1 cellular context compared by ENCODE assay signal in the genomic region with DNA sequence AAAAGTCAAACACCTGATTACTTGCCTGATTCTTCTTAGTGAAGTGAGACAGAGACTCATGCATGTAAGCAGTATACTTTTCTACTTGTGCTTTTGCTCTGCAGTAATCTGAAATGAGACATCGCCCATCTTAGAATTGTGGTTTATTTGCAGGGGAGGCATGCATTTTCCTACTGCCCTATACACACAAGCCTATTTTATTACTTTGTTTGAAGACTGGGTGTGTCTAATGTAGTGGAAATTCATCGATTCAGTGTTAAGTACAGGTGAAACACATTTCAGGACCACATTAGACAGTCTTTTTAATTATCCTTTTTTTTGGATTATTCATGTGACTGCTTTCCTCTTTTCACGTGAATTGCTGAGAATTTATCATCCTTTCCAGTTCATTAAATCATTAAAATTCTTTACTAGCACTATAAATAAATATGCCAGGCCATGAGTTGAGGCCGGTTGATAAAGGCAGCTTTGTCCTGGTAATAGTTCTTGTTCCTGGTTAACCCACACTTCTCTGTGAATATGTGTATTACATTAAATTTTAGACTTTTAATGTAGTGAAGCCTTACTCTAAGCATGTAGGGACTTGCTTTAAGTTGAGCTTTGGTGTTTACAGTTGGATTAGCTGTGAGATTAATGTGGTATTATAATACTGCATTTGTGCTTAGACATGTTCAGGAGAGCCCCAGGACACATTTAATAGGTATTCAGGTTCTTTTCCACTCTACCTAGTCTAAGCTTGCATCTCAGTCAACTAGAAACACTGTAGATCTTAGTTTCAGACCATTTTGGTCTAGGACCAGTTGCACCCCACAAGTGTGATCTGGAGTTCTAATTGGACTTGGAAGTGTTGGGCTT.
TF ChIP-seq lines count a peak whose summit lies in the region.

No MANE protein-coding gene starts in this region.

TF ChIP-seq in WTC11, 78 proteins besides CTCF, POLR2A, EP300 and RAD21 (continued from another document):
- TF ChIP-seq, protein P1, sequence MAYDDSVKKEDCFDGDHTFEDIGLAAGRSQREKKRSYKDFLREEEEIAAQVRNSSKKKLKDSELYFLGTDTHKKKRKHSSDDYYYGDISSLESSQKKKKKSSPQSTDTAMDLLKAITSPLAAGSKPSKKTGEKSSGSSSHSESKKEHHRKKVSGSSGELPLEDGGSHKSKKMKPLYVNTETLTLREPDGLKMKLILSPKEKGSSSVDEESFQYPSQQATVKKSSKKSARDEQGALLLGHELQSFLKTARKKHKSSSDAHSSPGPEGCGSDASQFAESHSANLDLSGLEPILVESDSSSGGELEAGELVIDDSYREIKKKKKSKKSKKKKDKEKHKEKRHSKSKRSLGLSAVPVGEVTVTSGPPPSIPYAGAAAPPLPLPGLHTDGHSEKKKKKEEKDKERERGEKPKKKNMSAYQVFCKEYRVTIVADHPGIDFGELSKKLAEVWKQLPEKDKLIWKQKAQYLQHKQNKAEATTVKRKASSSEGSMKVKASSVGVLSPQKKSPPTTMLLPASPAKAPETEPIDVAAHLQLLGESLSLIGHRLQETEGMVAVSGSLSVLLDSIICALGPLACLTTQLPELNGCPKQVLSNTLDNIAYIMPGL (CRISPR knock-in tag; IDR thresholded peaks at IDR 0.05), result no peak
- TF ChIP-seq OVOL2 (CRISPR knock-in tag; IDR thresholded peaks at IDR 0.05; ENCODE audit: borderline replicate concordance) (no peak), PRRX2 (CRISPR knock-in tag; IDR thresholded peaks at IDR 0.05) (no peak), GRHL2 (CRISPR knock-in tag; IDR thresholded peaks at IDR 0.05; ENCODE audit: insufficient replicate concordance, severe bottlenecking) (no peak), ETV6 (CRISPR knock-in tag; IDR thresholded peaks at IDR 0.05) (no peak), MXD4 (CRISPR knock-in tag; IDR thresholded peaks at IDR 0.05; ENCODE audit: borderline replicate concordance) (no peak), ZNF232 (CRISPR knock-in tag; IDR thresholded peaks at IDR 0.05) (no peak), NFE2L1 (CRISPR knock-in tag; IDR thresholded peaks at IDR 0.05) (no peak), ESRRA (CRISPR knock-in tag; IDR thresholded peaks at IDR 0.05; ENCODE audit: borderline replicate concordance) (no peak), ELF4 (CRISPR knock-in tag; IDR thresholded peaks at IDR 0.05; ENCODE audit: low read depth) (no peak)
- TF ChIP-seq, protein P2, sequence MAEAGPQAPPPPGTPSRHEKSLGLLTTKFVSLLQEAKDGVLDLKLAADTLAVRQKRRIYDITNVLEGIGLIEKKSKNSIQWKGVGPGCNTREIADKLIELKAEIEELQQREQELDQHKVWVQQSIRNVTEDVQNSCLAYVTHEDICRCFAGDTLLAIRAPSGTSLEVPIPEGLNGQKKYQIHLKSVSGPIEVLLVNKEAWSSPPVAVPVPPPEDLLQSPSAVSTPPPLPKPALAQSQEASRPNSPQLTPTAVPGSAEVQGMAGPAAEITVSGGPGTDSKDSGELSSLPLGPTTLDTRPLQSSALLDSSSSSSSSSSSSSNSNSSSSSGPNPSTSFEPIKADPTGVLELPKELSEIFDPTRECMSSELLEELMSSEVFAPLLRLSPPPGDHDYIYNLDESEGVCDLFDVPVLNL (CRISPR knock-in tag; IDR thresholded peaks at IDR 0.05; ENCODE audit: borderline replicate concordance, low read depth), result no peak
- TF ChIP-seq, protein P3, sequence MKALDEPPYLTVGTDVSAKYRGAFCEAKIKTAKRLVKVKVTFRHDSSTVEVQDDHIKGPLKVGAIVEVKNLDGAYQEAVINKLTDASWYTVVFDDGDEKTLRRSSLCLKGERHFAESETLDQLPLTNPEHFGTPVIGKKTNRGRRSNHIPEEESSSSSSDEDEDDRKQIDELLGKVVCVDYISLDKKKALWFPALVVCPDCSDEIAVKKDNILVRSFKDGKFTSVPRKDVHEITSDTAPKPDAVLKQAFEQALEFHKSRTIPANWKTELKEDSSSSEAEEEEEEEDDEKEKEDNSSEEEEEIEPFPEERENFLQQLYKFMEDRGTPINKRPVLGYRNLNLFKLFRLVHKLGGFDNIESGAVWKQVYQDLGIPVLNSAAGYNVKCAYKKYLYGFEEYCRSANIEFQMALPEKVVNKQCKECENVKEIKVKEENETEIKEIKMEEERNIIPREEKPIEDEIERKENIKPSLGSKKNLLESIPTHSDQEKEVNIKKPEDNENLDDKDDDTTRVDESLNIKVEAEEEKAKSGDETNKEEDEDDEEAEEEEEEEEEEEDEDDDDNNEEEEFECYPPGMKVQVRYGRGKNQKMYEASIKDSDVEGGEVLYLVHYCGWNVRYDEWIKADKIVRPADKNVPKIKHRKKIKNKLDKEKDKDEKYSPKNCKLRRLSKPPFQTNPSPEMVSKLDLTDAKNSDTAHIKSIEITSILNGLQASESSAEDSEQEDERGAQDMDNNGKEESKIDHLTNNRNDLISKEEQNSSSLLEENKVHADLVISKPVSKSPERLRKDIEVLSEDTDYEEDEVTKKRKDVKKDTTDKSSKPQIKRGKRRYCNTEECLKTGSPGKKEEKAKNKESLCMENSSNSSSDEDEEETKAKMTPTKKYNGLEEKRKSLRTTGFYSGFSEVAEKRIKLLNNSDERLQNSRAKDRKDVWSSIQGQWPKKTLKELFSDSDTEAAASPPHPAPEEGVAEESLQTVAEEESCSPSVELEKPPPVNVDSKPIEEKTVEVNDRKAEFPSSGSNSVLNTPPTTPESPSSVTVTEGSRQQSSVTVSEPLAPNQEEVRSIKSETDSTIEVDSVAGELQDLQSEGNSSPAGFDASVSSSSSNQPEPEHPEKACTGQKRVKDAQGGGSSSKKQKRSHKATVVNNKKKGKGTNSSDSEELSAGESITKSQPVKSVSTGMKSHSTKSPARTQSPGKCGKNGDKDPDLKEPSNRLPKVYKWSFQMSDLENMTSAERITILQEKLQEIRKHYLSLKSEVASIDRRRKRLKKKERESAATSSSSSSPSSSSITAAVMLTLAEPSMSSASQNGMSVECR (CRISPR knock-in tag; IDR thresholded peaks at IDR 0.05; ENCODE audit: borderline replicate concordance), result no peak
- TF ChIP-seq, protein P4, sequence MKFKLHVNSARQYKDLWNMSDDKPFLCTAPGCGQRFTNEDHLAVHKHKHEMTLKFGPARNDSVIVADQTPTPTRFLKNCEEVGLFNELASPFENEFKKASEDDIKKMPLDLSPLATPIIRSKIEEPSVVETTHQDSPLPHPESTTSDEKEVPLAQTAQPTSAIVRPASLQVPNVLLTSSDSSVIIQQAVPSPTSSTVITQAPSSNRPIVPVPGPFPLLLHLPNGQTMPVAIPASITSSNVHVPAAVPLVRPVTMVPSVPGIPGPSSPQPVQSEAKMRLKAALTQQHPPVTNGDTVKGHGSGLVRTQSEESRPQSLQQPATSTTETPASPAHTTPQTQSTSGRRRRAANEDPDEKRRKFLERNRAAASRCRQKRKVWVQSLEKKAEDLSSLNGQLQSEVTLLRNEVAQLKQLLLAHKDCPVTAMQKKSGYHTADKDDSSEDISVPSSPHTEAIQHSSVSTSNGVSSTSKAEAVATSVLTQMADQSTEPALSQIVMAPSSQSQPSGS (CRISPR knock-in tag; IDR thresholded peaks at IDR 0.05; ENCODE audit: borderline replicate concordance, low read depth), result no peak
- TF ChIP-seq, protein P5, sequence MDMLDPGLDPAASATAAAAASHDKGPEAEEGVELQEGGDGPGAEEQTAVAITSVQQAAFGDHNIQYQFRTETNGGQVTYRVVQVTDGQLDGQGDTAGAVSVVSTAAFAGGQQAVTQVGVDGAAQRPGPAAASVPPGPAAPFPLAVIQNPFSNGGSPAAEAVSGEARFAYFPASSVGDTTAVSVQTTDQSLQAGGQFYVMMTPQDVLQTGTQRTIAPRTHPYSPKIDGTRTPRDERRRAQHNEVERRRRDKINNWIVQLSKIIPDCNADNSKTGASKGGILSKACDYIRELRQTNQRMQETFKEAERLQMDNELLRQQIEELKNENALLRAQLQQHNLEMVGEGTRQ (CRISPR knock-in tag; IDR thresholded peaks at IDR 0.05), result no peak
